ENCODE assay signal across 8 cellular contexts in the genomic region with DNA sequence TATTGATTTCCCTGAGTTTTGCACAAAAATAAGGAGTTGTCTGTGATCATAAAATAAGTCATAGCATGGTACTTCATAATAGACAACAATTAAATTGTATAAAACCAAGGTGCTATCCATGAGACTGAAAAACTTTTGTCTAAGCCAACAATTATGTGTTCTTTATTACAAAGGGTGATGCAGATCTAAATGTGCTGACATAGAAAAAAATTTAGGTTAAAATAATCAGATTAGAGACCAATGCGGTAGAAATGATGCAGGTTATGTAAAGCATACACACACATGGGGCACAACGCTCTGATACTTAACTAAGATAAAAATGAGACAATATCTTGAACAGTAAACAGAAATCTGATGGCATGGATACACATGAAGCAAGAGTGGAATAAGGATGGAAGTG.
"Had no signal": no experiment of that assay in that cellular context is flagged by ENCODE, and none has a peak within 500 bp of the region (broad histone marks: within the 10 kb centered on the region; RNA-seq: fewer than 3 reads in every experiment).

No MANE protein-coding gene starts in this region.

- H3K27ac ChIP-seq: KMS-11 had no signal

- DNase-seq: H9, HCEC 1CT, KBM-7 had no signal

- FAIRE-seq: H1, H54, HTR-8/SVneo had no signal

- ATAC-seq: GM23338 had no signal

- H2AFZ ChIP-seq: GM23338 had no signal

- H3K9ac ChIP-seq: KMS-11 had no signal

- H3K4me2 ChIP-seq: GM23338, KMS-11 had no signal

- H3K4me3 ChIP-seq: GM23338 had no signal
